ENCODE assay signal across 2 cellular contexts in genomic region chr17:48004973-48005372, GRCh38.
TF ChIP-seq lines count a peak whose summit lies in the region.

No MANE protein-coding gene starts in this region.

TF ChIP-seq in SK-N-SH, 30 proteins besides CTCF, POLR2A, EP300 and RAD21 (continued from another document):
- TF ChIP-seq ZBTB33 (IDR thresholded peaks at IDR 0.05; ENCODE audit: borderline replicate concordance, low read depth) (no peak), RCOR1 (IDR thresholded peaks at IDR 0.05; ENCODE audit: low read length) (0 out of 2 replicates have a peak, but pooled peaks have one; percentile 11)

TF ChIP-seq in GM12891, 5 proteins besides CTCF, POLR2A, EP300 and RAD21 (continued from another document):
- TF ChIP-seq PAX5 (IDR thresholded peaks at IDR 0.05; ENCODE audit: insufficient read depth, low read length, severe bottlenecking): no peak
- no peak for TF ChIP-seq SPI1 (IDR thresholded peaks at IDR 0.05; ENCODE audit: low read depth, low read length)
- no peak for TF ChIP-seq POU2F2 (IDR thresholded peaks at IDR 0.05; ENCODE audit: low read depth, low read length)
- no peak for TF ChIP-seq TAF1 (IDR thresholded peaks at IDR 0.05; ENCODE audit: low read depth, low read length)
TF ChIP-seq in GM12891: peak in this region for 0.
